In the genomic region with DNA sequence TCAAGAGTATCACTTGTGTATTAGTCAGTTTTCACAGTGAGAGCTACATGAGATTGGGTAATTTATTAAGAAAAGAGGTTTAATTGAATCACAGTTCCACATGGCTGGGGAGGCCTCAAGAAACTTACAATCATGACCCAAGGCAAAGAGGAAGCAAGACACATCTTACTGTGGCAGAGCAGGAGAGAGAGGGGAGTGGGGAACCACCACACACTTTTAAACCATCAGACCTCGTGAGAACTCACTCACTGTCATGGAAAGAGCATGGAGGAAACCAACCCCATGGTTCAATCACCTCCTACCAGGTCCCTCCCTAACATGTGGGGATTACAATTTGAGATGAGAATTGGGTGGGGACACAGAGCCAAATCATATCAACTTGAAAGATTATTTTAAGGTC, we compare ENCODE assay signal across 34 cellular contexts.
"Had no signal": no experiment of that assay in that cellular context is flagged by ENCODE, and none has a peak within 500 bp of the region (broad histone marks: within the 10 kb centered on the region; RNA-seq: fewer than 3 reads in every experiment).

No MANE protein-coding gene starts in this region.

- H3K27me3 ChIP-seq: MG63 had no signal

- DNase-seq: Karpas-422, Kasumi-1, KG1, MG63, MM.1S, MV-4-11, NCI-H1048, NCI-H1092, NCI-H1092 treated with DMSO at 0.1 percent for 48 hours, NCI-H1105, NCI-H1105 treated with DMSO at 0.1 percent for 48 hours, NCI-H1417, NCI-H1417 treated with DMSO at 0.1 percent for 48 hours, NCI-H1436, NCI-H1436 treated with DMSO at 0.1 percent for 48 hours, NCI-H146, NCI-H1694, NCI-H1694 treated with DMSO at 0.1 percent for 48 hours, NCI-H187, NCI-H187 treated with DMSO at 0.1 percent for 48 hours, NCI-H1930, NCI-H2029, NCI-H2029 treated with DMSO at 0.1 percent for 48 hours, NCI-H2081, NCI-H2081 treated with DMSO at 0.1 percent for 48 hours, NCI-H2107, NCI-H2171, NCI-H2171 treated with DMSO at 0.1 percent for 48 hours, NCI-H2227 treated with DMSO at 0.1 percent for 48 hours, NCI-H226, NCI-H345, NCI-H446, NCI-H446 treated with DMSO at 0.1 percent for 48 hours had no signal

- H3K4me3 ChIP-seq: MG63 had no signal

- H3K36me3 ChIP-seq: MG63 had no signal

- H3K4me2 ChIP-seq: KMS-11 had no signal

- H3K9ac ChIP-seq: KMS-11 had no signal

- H3K27ac ChIP-seq: KMS-11 had no signal
